Comparison of ENCODE assay signal across 1 cellular context in the genomic region with DNA sequence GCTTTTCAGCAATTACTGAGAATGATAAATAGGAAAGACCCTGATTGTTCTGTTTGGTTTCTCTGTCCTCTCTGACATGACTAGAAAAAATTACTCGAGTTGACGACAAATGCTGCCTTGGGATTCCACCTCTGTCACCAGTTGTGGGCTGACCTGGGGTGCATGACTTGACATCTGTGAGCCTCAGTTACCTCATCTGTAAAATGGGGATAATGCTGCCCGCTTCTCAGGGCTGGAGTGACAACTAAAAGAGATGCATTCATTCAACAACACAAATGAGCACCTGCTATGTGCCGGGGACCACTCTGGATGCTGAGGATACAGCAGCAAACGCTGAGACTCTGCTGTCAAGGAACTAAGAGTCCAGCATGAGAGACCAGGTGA.
TF ChIP-seq lines count a peak whose summit lies in the region.

No MANE protein-coding gene starts in this region.

TF ChIP-seq in HEK293T, 16 proteins besides CTCF, POLR2A, EP300 and RAD21 (continued from another document):
- no peak for TF ChIP-seq FOXM1 (IDR thresholded peaks at IDR 0.05; ENCODE audit: borderline replicate concordance)
- TF ChIP-seq HDGF (IDR thresholded peaks at IDR 0.05; ENCODE audit: borderline replicate concordance): no peak
- TF ChIP-seq SP1 (IDR thresholded peaks at IDR 0.05): no peak
- TF ChIP-seq L3MBTL2 (conservative IDR thresholded peaks at IDR 0.05): no peak
- TF ChIP-seq CTBP1 (IDR thresholded peaks at IDR 0.05; ENCODE audit: borderline replicate concordance): no peak
- no peak for TF ChIP-seq FOXK2 (IDR thresholded peaks at IDR 0.05)
